8 cellular contexts compared by ENCODE assay signal in genomic region chr17:21288581-21289017, GRCh38. TPM values are rescaled to one million over a fixed set of nuclear protein-coding genes. Genes with fewer than 3 reads are reported as not detected.
A peak's percentile ranks its signal among the peaks of the same experiment; 100 is the strongest.
DNase-seq lines count a peak whose midpoint lies in the region; ATAC-seq, FAIRE-seq and TF ChIP-seq lines count a peak whose summit lies in the region.

No MANE protein-coding gene starts in this region.

- no peaks in the 10 kb centered on the region for H3K27me3 ChIP-seq in OCI-LY1 (ENCODE audit: insufficient read depth, low read length)
- no peaks in the 10 kb centered on the region for H3K27me3 ChIP-seq in effector memory CD4-positive, alpha-beta T cell (replicated peaks; ENCODE audit: control insufficient read depth, insufficient read depth, low read length, poor library complexity, severe bottlenecking)
- peaks cover 0 to 4% (median 0%) of the 10 kb centered on the region in 7 donors for H3K27me3 ChIP-seq in spleen (replicated peaks in 1 of 7)

- no peak overlapping the region for H3K27ac Mint-ChIP-seq in nephron progenitor cell

- 0 out of 2 replicates have a peak, but pooled peaks cover 4% of the 10 kb centered on the region for H3F3A ChIP-seq in OCI-LY1 (ENCODE audit: insufficient read depth, low read length)

- peak; percentile 1 for ATAC-seq in GM19372 (IDR thresholded peaks at IDR 0.05; ENCODE audit: low read depth, unreplicated experiment)

- no peaks in the 10 kb centered on the region for H3K9me3 ChIP-seq in OCI-LY1 (ENCODE audit: low read length)
- no peaks in the 10 kb centered on the region for H3K9me3 ChIP-seq in effector memory CD4-positive, alpha-beta T cell (ENCODE audit: control insufficient read depth, low read length)
- no peaks in the 10 kb centered on the region for H3K9me3 ChIP-seq in spleen

- DNase-seq in CD1c-positive myeloid dendritic cell (ENCODE audit: extremely low spot score) (peak; percentile 57), spleen (no peak), H54 (ENCODE audit: insufficient read length, low spot score) (no peak), NCI-H187 treated with DMSO at 0.1 percent for 48 hours (lab: John Stamatoyannopoulos, UW) (no peak), nephron progenitor cell (no peak)
- DNase-seq in effector memory CD4-positive, alpha-beta T cell, result peak in 1 of 3 donors; percentile 20

- H4K20me1 ChIP-seq in OCI-LY1 (ENCODE audit: insufficient read depth, low read length), result no peaks in the 10 kb centered on the region

- H3K9me3 Mint-ChIP-seq in nephron progenitor cell, result peaks cover 18% of the 10 kb centered on the region

- H3K4me1 Mint-ChIP-seq in nephron progenitor cell, result peaks cover 41% of the 10 kb centered on the region

- H2AFZ ChIP-seq in OCI-LY1 (ENCODE audit: low read length), result no peak overlapping the region

- FAIRE-seq in H54 (lab: Jason Lieb, UNC), result no peak

- peaks cover 10% of the 10 kb centered on the region for H3K27me3 Mint-ChIP-seq in nephron progenitor cell (ENCODE audit: low read depth, poor library complexity)

- peaks cover 62% of the 10 kb centered on the region for H3K4me1 ChIP-seq in OCI-LY1 (ENCODE audit: insufficient read depth, low read length, severe bottlenecking)
- peaks cover 38% of the 10 kb centered on the region for H3K4me1 ChIP-seq in effector memory CD4-positive, alpha-beta T cell (ENCODE audit: control insufficient read depth, insufficient read depth, low read length, poor library complexity, severe bottlenecking)
- H3K4me1 ChIP-seq in spleen, result peaks cover 47 to 95% (median 64%) of the 10 kb centered on the region in 6 donors

- peaks cover 25% of the 10 kb centered on the region for H3K79me2 ChIP-seq in OCI-LY1 (ENCODE audit: insufficient read depth, low read length)

- H3K4me3 ChIP-seq in OCI-LY1 (ENCODE audit: low read depth, low read length, poor library complexity, severe bottlenecking), result peak overlapping the region; percentile 93
- peak overlapping the region; percentile 32 for H3K4me3 ChIP-seq in effector memory CD4-positive, alpha-beta T cell (ENCODE audit: insufficient read depth, low read depth, low read length, poor library complexity, severe bottlenecking)
- peak overlapping the region in 7 of 8 donors; percentile 87 to 99 (median 96) for H3K4me3 ChIP-seq in spleen

- no peak overlapping the region for H3K4me3 Mint-ChIP-seq in nephron progenitor cell

- WGBS in spleen, 5 donors, result 25 to 32% (median 30%) methylated on average over 5 of the region's 5 CpGs

- TF ChIP-seq POLR2A in spleen (IDR thresholded peaks at IDR 0.05) (no peak), H54 (IDR thresholded peaks at IDR 0.05; ENCODE audit: low read depth, low read length) (no peak)

- H3K27ac ChIP-seq in OCI-LY1 (ENCODE audit: low read depth, low read length, poor library complexity, severe bottlenecking) (peak overlapping the region; percentile 97), spleen (peak overlapping the region; percentile 87 to 98 (median 96))
- peak overlapping the region; percentile 90 for H3K27ac ChIP-seq in effector memory CD4-positive, alpha-beta T cell (ENCODE audit: insufficient read depth, low read length, poor library complexity, severe bottlenecking)

- no peaks in the 10 kb centered on the region for H3K9me2 ChIP-seq in OCI-LY1 (ENCODE audit: low read depth, low read length)

- intact Hi-C loops in spleen (cut with DNase I; ENCODE audit: low total_unique reads), result loop anchor here (10.0 kb wide), 1 partner anchor 164 kb away; the partner anchor contains the start of gene DHRS7B

- H3K4me2 ChIP-seq in OCI-LY1 (ENCODE audit: low read length), result peak overlapping the region; percentile 95

- H3K36me3 Mint-ChIP-seq in nephron progenitor cell (ENCODE audit: low read depth), result peaks cover 5% of the 10 kb centered on the region

- no peaks in the 10 kb centered on the region; the same call in 1 of the 2 replicates for H3K36me3 ChIP-seq in OCI-LY1 (ENCODE audit: insufficient read depth, low read length)
- H3K36me3 ChIP-seq in effector memory CD4-positive, alpha-beta T cell (ENCODE audit: control insufficient read depth, insufficient read depth, low read length), result no peaks in the 10 kb centered on the region
- H3K36me3 ChIP-seq in spleen, result peaks cover 0 to 39% (median 5%) of the 10 kb centered on the region in 6 donors

- TF ChIP-seq CTCF in OCI-LY1 (IDR thresholded peaks at IDR 0.05; ENCODE audit: low read length) (peak; percentile 50), spleen (IDR thresholded peaks at IDR 0.05 in 8 of 11, conservative IDR thresholded peaks at IDR 0.05 in 3 of 11) (peak in 1 of 11 experiments; percentile 22), nephron progenitor cell (IDR thresholded peaks at IDR 0.05) (no peak)

- H3K9ac ChIP-seq in OCI-LY1 (ENCODE audit: low read length), result peak overlapping the region; percentile 86

RNA-seq across cellular contexts. Expression of gene MAP2K3, which starts 4.1 kb away (rescaled TPM):
- total RNA-seq in spleen, result 100 to 1,000 TPM in 2 of 7 donors, 10 to 100 TPM in 5; 44.3 to 121 (median 83.6) TPM
- polyA plus RNA-seq in spleen, result 10 to 100 TPM; 31.7 to 54.6 (median 46.3) TPM

RNA-seq across cellular contexts. Expression of gene NATD1, which starts 35.4 kb away (rescaled TPM):
- 10 to 100 TPM in 6 of 7 donors, 1 to 10 TPM in 1; 9.4 to 31.0 (median 16.6) TPM for total RNA-seq in spleen
- polyA plus RNA-seq in spleen, result 1 to 10 TPM; 1.3 to 5.9 (median 1.9) TPM

Comparison
In these comparisons a context has a peak if more than half of its experiments do, and no peak if none do; other contexts are left out.
1. H3K4me3 ChIP-seq: peak in every context shown above with its lines; median percentile 96 in spleen; 93 in OCI-LY1; 32 in effector memory CD4-positive, alpha-beta T cell.